Comparison of ENCODE assay signal across 13 cellular contexts in genomic region chr22:38864361-38865191, GRCh38. TPM values are rescaled to one million over a fixed set of nuclear protein-coding genes. Genes with fewer than 3 reads are reported as not detected.
A peak's percentile ranks its signal among the peaks of the same experiment; 100 is the strongest.
DNase-seq lines count a peak whose midpoint lies in the region; ATAC-seq and TF ChIP-seq lines count a peak whose summit lies in the region.
"Had no signal": no experiment of that assay in that cellular context is flagged by ENCODE, and none has a peak within 500 bp of the region (broad histone marks: within the 10 kb centered on the region; RNA-seq: fewer than 3 reads in every experiment).

No MANE protein-coding gene starts in this region.

- H3K36me3 ChIP-seq in cardiac muscle cell, result peaks cover 5% of the 10 kb centered on the region

- TF ChIP-seq CTCF in CD14-positive monocyte (IDR thresholded peaks at IDR 0.05), result no peak
- no peak for TF ChIP-seq CTCF in cardiac muscle cell (IDR thresholded peaks at IDR 0.05; ENCODE audit: low read depth, low read length)

- POLR2A ChIA-PET in activated CD8-positive, alpha-beta T cell treated with anti-CD3 and anti-CD28 coated beads, Interleukin-2, amount 10 ng/mL, durations not matched to agents 7 days and 5 days (lab: Charles Lee), result interaction anchor here (0.9 kb wide), 1 partner anchor 24 kb away, joined by 3 read pairs; no protein-coding TSS in a partner anchor

- no peaks in the 10 kb centered on the region for H3K9me3 ChIP-seq in cardiac muscle cell (ENCODE audit: low read depth)

- peak overlapping the region; percentile 75 for H3K27ac ChIP-seq in cardiac muscle cell

- H3K36me3 Mint-ChIP-seq in CD14-positive monocyte, result peaks cover 30 to 41% of the 10 kb centered on the region in 2 donors
- peaks cover 14% of the 10 kb centered on the region for H3K36me3 Mint-ChIP-seq in activated CD8-positive, alpha-beta T cell treated with anti-CD3 and anti-CD28 coated beads, Interleukin-2, amount 10 ng/mL, durations not matched to agents 7 days and 5 days (ENCODE audit: low read depth)
- H3K36me3 Mint-ChIP-seq: activated naive CD4-positive, alpha-beta T cell treated with anti-CD3 and anti-CD28 coated beads, Interleukin-2, amount 50 U/mL, for 24 hours had no signal

- no peak overlapping the region for H3K4me3 ChIP-seq in cardiac muscle cell

- H3K27me3 ChIP-seq in cardiac muscle cell, result no peaks in the 10 kb centered on the region

- peaks cover 17% of the 10 kb centered on the region for H3K4me1 Mint-ChIP-seq in CD14-positive monocyte
- H3K4me1 Mint-ChIP-seq in activated CD8-positive, alpha-beta T cell treated with anti-CD3 and anti-CD28 coated beads, Interleukin-2, amount 10 ng/mL, durations not matched to agents 7 days and 5 days (ENCODE audit: low read depth), result peaks cover 10% of the 10 kb centered on the region

- intact Hi-C loops in CD14-positive monocyte (cut with micrococcal nuclease), result no loop called here
- intact Hi-C loops in posterior vena cava (cut with DNase I), result loop anchor here in 1 of 2 donors (5.0 to 10.0 kb wide), 2 partner anchors 138 to 270 kb away; no protein-coding TSS in a partner anchor

- peaks cover 0 to under 1% (median 0%) of the 10 kb centered on the region in 3 donors for H3K27me3 Mint-ChIP-seq in CD14-positive monocyte (ENCODE audit: low read depth in 3 of 3)
- no peaks in the 10 kb centered on the region for H3K27me3 Mint-ChIP-seq in activated CD8-positive, alpha-beta T cell treated with anti-CD3 and anti-CD28 coated beads, Interleukin-2, amount 10 ng/mL, durations not matched to agents 7 days and 5 days (ENCODE audit: low read depth)
- H3K27me3 Mint-ChIP-seq: activated naive CD4-positive, alpha-beta T cell treated with anti-CD3 and anti-CD28 coated beads, Interleukin-2, amount 50 U/mL, for 24 hours; CD4-positive, alpha-beta T cell; stimulated activated naive CD8-positive, alpha-beta T cell treated with anti-CD3 and anti-CD28 coated beads, Interleukin-15, amount 100 ng/mL, for 72 hours had no signal

- no peaks in the 10 kb centered on the region for H3K9me3 Mint-ChIP-seq in CD14-positive monocyte
- H3K9me3 Mint-ChIP-seq in activated CD8-positive, alpha-beta T cell treated with anti-CD3 and anti-CD28 coated beads, Interleukin-2, amount 10 ng/mL, durations not matched to agents 7 days and 5 days (ENCODE audit: insufficient read depth), result no peaks in the 10 kb centered on the region
- H3K9me3 Mint-ChIP-seq: activated naive CD4-positive, alpha-beta T cell treated with anti-CD3 and anti-CD28 coated beads, Interleukin-2, amount 50 U/mL, for 24 hours; CD4-positive, alpha-beta T cell; stimulated activated naive CD8-positive, alpha-beta T cell treated with anti-CD3 and anti-CD28 coated beads, Interleukin-15, amount 100 ng/mL, for 72 hours had no signal

- H3K4me1 ChIP-seq in cardiac muscle cell (ENCODE audit: low read depth), result no peaks in the 10 kb centered on the region

- DNase-seq in CD14-positive monocyte (ENCODE audit: low spot score) (peak; percentile 42), cardiac muscle cell (ENCODE audit: low read depth in 1 of 2, low spot score in 1 of 2) (peak in 1 of 2 donors; percentile 47), posterior vena cava (ENCODE audit: low spot score) (peak; percentile 86), NAMALWA (ENCODE audit: low spot score) (no peak)
- no peak for DNase-seq in activated CD8-positive, alpha-beta T cell treated with anti-CD3 and anti-CD28 coated beads, Interleukin-2, amount 10 ng/mL, durations not matched to agents 7 days and 5 days
- DNase-seq: NCI-H1092; stimulated activated CD4-positive, alpha-beta T cell treated with anti-CD3 and anti-CD28 coated beads, Interleukin-15, amount 100 ng/mL, for 24 hours had no signal

- H3K4me3 Mint-ChIP-seq in CD14-positive monocyte, result peak overlapping the region in 1 of 2 donors; percentile 6
- H3K4me3 Mint-ChIP-seq in activated CD8-positive, alpha-beta T cell treated with anti-CD3 and anti-CD28 coated beads, Interleukin-2, amount 10 ng/mL, durations not matched to agents 7 days and 5 days, result no peak overlapping the region
- H3K4me3 Mint-ChIP-seq: activated naive CD4-positive, alpha-beta T cell treated with anti-CD3 and anti-CD28 coated beads, Interleukin-2, amount 50 U/mL, for 24 hours; CD4-positive, alpha-beta T cell; stimulated activated naive CD8-positive, alpha-beta T cell treated with anti-CD3 and anti-CD28 coated beads, Interleukin-15, amount 100 ng/mL, for 72 hours had no signal

- CTCF ChIA-PET in activated CD8-positive, alpha-beta T cell treated with anti-CD3 and anti-CD28 coated beads, Interleukin-2, amount 10 ng/mL, durations not matched to agents 7 days and 5 days (lab: Charles Lee), result interaction anchor here (1.0 kb wide), 2 partner anchors 94 to 96 kb away, joined by 3 read pairs; no protein-coding TSS in a partner anchor

- TF ChIP-seq POLR2A in GM18505 (IDR thresholded peaks at IDR 0.05; ENCODE audit: borderline replicate concordance, extremely low read depth, insufficient read depth, insufficient read length), result no peak

- no peak overlapping the region for H3K27ac Mint-ChIP-seq in CD14-positive monocyte
- peak overlapping the region; percentile 5 for H3K27ac Mint-ChIP-seq in activated CD8-positive, alpha-beta T cell treated with anti-CD3 and anti-CD28 coated beads, Interleukin-2, amount 10 ng/mL, durations not matched to agents 7 days and 5 days
- H3K27ac Mint-ChIP-seq: activated naive CD4-positive, alpha-beta T cell treated with anti-CD3 and anti-CD28 coated beads, Interleukin-2, amount 50 U/mL, for 24 hours; CD4-positive, alpha-beta T cell had no signal

- no peak for ATAC-seq in activated CD8-positive, alpha-beta T cell treated with anti-CD3 and anti-CD28 coated beads, Interleukin-2, amount 10 ng/mL, durations not matched to agents 7 days and 5 days
- ATAC-seq in HG02678 (IDR thresholded peaks at IDR 0.05; ENCODE audit: unreplicated experiment) (no peak), GM18505 (IDR thresholded peaks at IDR 0.05; ENCODE audit: unreplicated experiment) (no peak), GM19455 (IDR thresholded peaks at IDR 0.05; ENCODE audit: unreplicated experiment) (no peak)
- ATAC-seq: stimulated activated naive CD8-positive, alpha-beta T cell treated with anti-CD3 and anti-CD28 coated beads, Interleukin-15, amount 100 ng/mL, for 72 hours had no signal

RNA-seq across cellular contexts. Expression of gene CBX6, which starts 7.4 kb away (rescaled TPM):
- polyA plus RNA-seq in CD14-positive monocyte, result 1 to 10 TPM; 2.1 to 5.0 TPM
- total RNA-seq in activated CD8-positive, alpha-beta T cell treated with anti-CD3 and anti-CD28 coated beads, Interleukin-2, amount 10 ng/mL, durations not matched to agents 7 days and 5 days, result 10 to 100 TPM; 61.4 to 61.8 TPM
- total RNA-seq in cardiac muscle cell, result 62.5 and 89.9 TPM in 2 replicates
- polyA plus RNA-seq in cardiac muscle cell, result 40.9 and 46.8 TPM in 2 replicates
- total RNA-seq in posterior vena cava, result 100 to 1,000 TPM in 1 of 2 donors, 10 to 100 TPM in 1; 98.0 to 105 TPM

RNA-seq across cellular contexts. Expression of gene NPTXR, which starts 20.7 kb away (rescaled TPM):
- polyA plus RNA-seq in CD14-positive monocyte (not detected), cardiac muscle cell (4.0 and 4.2 TPM in 2 replicates)
- total RNA-seq in activated CD8-positive, alpha-beta T cell treated with anti-CD3 and anti-CD28 coated beads, Interleukin-2, amount 10 ng/mL, durations not matched to agents 7 days and 5 days, result under 1 TPM; 0.68 to 0.76 TPM
- total RNA-seq in cardiac muscle cell (15.1 and 16.7 TPM in 2 replicates), posterior vena cava (1 to 10 TPM; 8.3 to 8.4 TPM)

Comparison
In these comparisons a context has a peak if more than half of its experiments do, and no peak if none do; other contexts are left out.
1. DNase-seq: peak in CD14-positive monocyte (single experiment) and posterior vena cava (single experiment); none in activated CD8-positive, alpha-beta T cell treated with anti-CD3 and anti-CD28 coated beads, Interleukin-2, amount 10 ng/mL, durations not matched to agents 7 days and 5 days (single experiment) and NAMALWA (single experiment).